Comparison of ENCODE assay signal across 16 cellular contexts in the genomic region with DNA sequence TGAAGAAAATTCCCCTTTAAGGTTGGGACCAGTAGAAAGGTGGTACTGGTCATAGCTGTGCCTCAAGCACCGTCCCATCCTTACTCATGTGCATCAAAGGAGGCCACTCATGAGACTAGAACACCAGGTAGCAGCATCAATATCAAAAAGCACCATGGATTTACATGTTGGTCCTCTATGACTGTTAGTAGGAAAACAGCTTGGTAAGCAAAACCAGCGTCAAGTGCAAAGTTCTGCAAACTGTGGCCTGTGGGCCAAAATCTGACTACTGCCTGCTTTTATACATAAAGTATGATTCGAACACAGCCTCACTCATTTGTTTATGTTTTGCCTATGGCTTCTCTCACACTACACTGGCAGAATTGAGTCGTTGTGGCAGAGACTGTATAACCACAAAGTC.
DNase-seq lines count a peak whose midpoint lies in the region; ATAC-seq, FAIRE-seq and TF ChIP-seq lines count a peak whose summit lies in the region.
"Had no signal": no experiment of that assay in that cellular context is flagged by ENCODE, and none has a peak within 500 bp of the region (broad histone marks: within the 10 kb centered on the region; RNA-seq: fewer than 3 reads in every experiment).

No MANE protein-coding gene starts in this region.

- no peak overlapping the region for H3K4me2 ChIP-seq in mammary epithelial cell (ENCODE audit: insufficient read depth, low read depth, low read length)
- H3K4me2 ChIP-seq: PC-9 had no signal

- H3K36me3 Mint-ChIP-seq in mesothelial cell of epicardium: no peaks in the 10 kb centered on the region
- no peaks in the 10 kb centered on the region for H3K36me3 Mint-ChIP-seq in CD8-positive, alpha-beta memory T cell
- H3K36me3 Mint-ChIP-seq: CD4-positive, CD25-positive, alpha-beta regulatory T cell had no signal

- H4K20me1 ChIP-seq in mammary epithelial cell (ENCODE audit: insufficient read depth, low read length): no peaks in the 10 kb centered on the region

- H3K27ac Mint-ChIP-seq in mesothelial cell of epicardium: peak overlapping the region; percentile 48
- no peak overlapping the region for H3K27ac Mint-ChIP-seq in CD8-positive, alpha-beta memory T cell
- H3K27ac Mint-ChIP-seq: B cell; CD4-positive, CD25-positive, alpha-beta regulatory T cell had no signal

- H3K4me3 Mint-ChIP-seq in mesothelial cell of epicardium: no peak overlapping the region
- H3K4me3 Mint-ChIP-seq in CD8-positive, alpha-beta memory T cell: no peak overlapping the region
- H3K4me3 Mint-ChIP-seq: B cell; CD4-positive, CD25-positive, alpha-beta regulatory T cell; H9 had no signal

- H3K4me1 ChIP-seq in small intestine (ENCODE audit: control insufficient read depth in 2 of 2, insufficient read depth in 1 of 2, low read depth in 1 of 2, low read length in 1 of 2): no peaks in the 10 kb centered on the region
- H3K4me1 ChIP-seq in mammary epithelial cell (ENCODE audit: insufficient read depth, low read length): no peaks in the 10 kb centered on the region
- H3K4me1 ChIP-seq in CD8-positive, alpha-beta memory T cell (ENCODE audit: insufficient read depth, low read length): no peaks in the 10 kb centered on the region

- TF ChIP-seq CTCF in mesothelial cell of epicardium (IDR thresholded peaks at IDR 0.05; ENCODE audit: unreplicated experiment) (no peak), mammary epithelial cell (conservative IDR thresholded peaks at IDR 0.05 in 1 of 2, IDR thresholded peaks at IDR 0.05 in 1 of 2; ENCODE audit: extremely low read depth in 1 of 2, insufficient read depth in 1 of 2, low read depth in 1 of 2, low read length in 2 of 2) (no peak)

- no peaks in the 10 kb centered on the region for H3K27me3 ChIP-seq in small intestine (ENCODE audit: control insufficient read depth in 2 of 2, insufficient read depth in 2 of 2, low read length in 2 of 2)
- H3K27me3 ChIP-seq in mammary epithelial cell (ENCODE audit: insufficient read depth, low read length): no peaks in the 10 kb centered on the region
- H3K27me3 ChIP-seq in CD8-positive, alpha-beta memory T cell (ENCODE audit: insufficient read depth, low read length, poor library complexity, severe bottlenecking): no peaks in the 10 kb centered on the region

- intact Hi-C loops in mammary epithelial cell (cut with micrococcal nuclease): no loop called here

- H3K4me1 Mint-ChIP-seq in mesothelial cell of epicardium: peaks cover 36% of the 10 kb centered on the region
- H3K4me1 Mint-ChIP-seq in CD8-positive, alpha-beta memory T cell: no peaks in the 10 kb centered on the region
- H3K4me1 Mint-ChIP-seq: B cell; CD4-positive, CD25-positive, alpha-beta regulatory T cell had no signal

- POLR2A ChIA-PET in CD8-positive, alpha-beta memory T cell (lab: Charles Lee): no interaction called here

- CTCF ChIA-PET in mammary epithelial cell (lab: Charles Lee; ENCODE audit: low non-redundant PET): no interaction called here
- CTCF ChIA-PET in CD8-positive, alpha-beta memory T cell (lab: Charles Lee): no interaction called here

- H3K9me3 ChIP-seq in small intestine (ENCODE audit: control insufficient read depth, low read depth) (no peaks in the 10 kb centered on the region), mammary epithelial cell (replicated peaks; ENCODE audit: insufficient read depth, low read length) (peaks cover 18% of the 10 kb centered on the region)
- no peaks in the 10 kb centered on the region for H3K9me3 ChIP-seq in CD8-positive, alpha-beta memory T cell (ENCODE audit: low read length)

- ATAC-seq in HG03521 (IDR thresholded peaks at IDR 0.05; ENCODE audit: unreplicated experiment) (no peak), GM19467 (IDR thresholded peaks at IDR 0.05; ENCODE audit: unreplicated experiment) (no peak)

- no peak overlapping the region for H3K9ac ChIP-seq in mammary epithelial cell (ENCODE audit: insufficient read depth, low read length)

- H3K4me3 ChIP-seq in small intestine (ENCODE audit: low read depth in 1 of 2, low read length in 2 of 2) (no peak overlapping the region), mammary epithelial cell (replicated peaks in 1 of 3; ENCODE audit: insufficient read depth in 1 of 3, low read depth in 2 of 3, low read length in 3 of 3) (no peak overlapping the region)
- H3K4me3 ChIP-seq in CD8-positive, alpha-beta memory T cell (ENCODE audit: low read length): no peak overlapping the region
- H3K4me3 ChIP-seq: PC-9, SK-N-MC had no signal

- WGBS in small intestine, 3 donors: 54 to 58% (median 58%) methylated on average over 4 of the region's 4 CpGs
- 25% methylated on average over 4 of the region's 4 CpGs for WGBS in mammary epithelial cell (ENCODE audit: low coverage, missing lambda C conversion rate)

- no TSS peak for BruUV-seq in mammary epithelial cell (replicated peaks; lab: Mats Ljungman, UMichigan)

- no peaks in the 10 kb centered on the region for H3K79me2 ChIP-seq in mammary epithelial cell (ENCODE audit: insufficient read depth, low read length)

- peaks cover 4% of the 10 kb centered on the region for H3K9me3 Mint-ChIP-seq in mesothelial cell of epicardium
- peaks cover 0 to 19% (median 12%) of the 10 kb centered on the region in 5 donors for H3K9me3 Mint-ChIP-seq in CD8-positive, alpha-beta memory T cell
- H3K9me3 Mint-ChIP-seq: H9 had no signal

- dilution Hi-C loops in mammary epithelial cell (cut with HindIII; ENCODE audit: low sequenced_read_pairs): no loop called here

- no peak for FAIRE-seq in small intestine (lab: Jason Lieb, UNC)

- in situ Hi-C loops in mammary epithelial cell (cut with MboI; ENCODE audit: low sequenced_read_pairs in 2 of 2): no loop called here

- H3K27me3 Mint-ChIP-seq in mesothelial cell of epicardium (ENCODE audit: low read depth): no peaks in the 10 kb centered on the region
- H3K27me3 Mint-ChIP-seq in CD8-positive, alpha-beta memory T cell: no peaks in the 10 kb centered on the region
- H3K27me3 Mint-ChIP-seq: B cell; CD4-positive, CD25-positive, alpha-beta regulatory T cell had no signal

- no peak overlapping the region for H2AFZ ChIP-seq in mammary epithelial cell (ENCODE audit: low read depth, low read length)
- H2AFZ ChIP-seq: PC-9 had no signal

- H3K36me3 ChIP-seq in small intestine (ENCODE audit: control insufficient read depth in 2 of 2, insufficient read depth in 2 of 2, low read length in 2 of 2) (no peaks in the 10 kb centered on the region), mammary epithelial cell (ENCODE audit: insufficient read depth, low read length) (no peaks in the 10 kb centered on the region)
- no peaks in the 10 kb centered on the region for H3K36me3 ChIP-seq in CD8-positive, alpha-beta memory T cell (ENCODE audit: insufficient read depth, low read length)

- H3K27ac ChIP-seq in caudate nucleus (ENCODE audit: low read depth, low read length) (peak overlapping the region; percentile 29), small intestine (ENCODE audit: low read depth in 1 of 2, low read length in 1 of 2) (no peak overlapping the region), mammary epithelial cell (ENCODE audit: insufficient read depth, low read depth, low read length) (no peak overlapping the region)
- no peak overlapping the region for H3K27ac ChIP-seq in CD8-positive, alpha-beta memory T cell (ENCODE audit: low read depth, low read length)
- H3K27ac ChIP-seq: PC-9, SK-N-MC had no signal

- DNase-seq in NCI-H526 (lab: John Stamatoyannopoulos, UW) (peak; percentile 82 to 92), caudate nucleus (lab: John Stamatoyannopoulos, UW) (no peak), mesothelial cell of epicardium (ENCODE audit: low spot score in 2 of 2, unreplicated experiment in 2 of 2) (no peak), small intestine (peak; percentile 2), mammary epithelial cell (no peak)
- no peak for DNase-seq in CD8-positive, alpha-beta memory T cell
- DNase-seq: CD4-positive, CD25-positive, alpha-beta regulatory T cell; EL; KG1; NCI-H524; PC-9 had no signal

Comparison
In these comparisons a context has a peak if more than half of its experiments do, and no peak if none do; other contexts are left out.
1. DNase-seq: peak in NCI-H526 (2 of 2) and small intestine (single experiment); none in caudate nucleus (0 of 61), mesothelial cell of epicardium (0 of 2), mammary epithelial cell (single experiment) and CD8-positive, alpha-beta memory T cell (0 of 5).